ENCODE assay signal across 24 cellular contexts in the genomic region with DNA sequence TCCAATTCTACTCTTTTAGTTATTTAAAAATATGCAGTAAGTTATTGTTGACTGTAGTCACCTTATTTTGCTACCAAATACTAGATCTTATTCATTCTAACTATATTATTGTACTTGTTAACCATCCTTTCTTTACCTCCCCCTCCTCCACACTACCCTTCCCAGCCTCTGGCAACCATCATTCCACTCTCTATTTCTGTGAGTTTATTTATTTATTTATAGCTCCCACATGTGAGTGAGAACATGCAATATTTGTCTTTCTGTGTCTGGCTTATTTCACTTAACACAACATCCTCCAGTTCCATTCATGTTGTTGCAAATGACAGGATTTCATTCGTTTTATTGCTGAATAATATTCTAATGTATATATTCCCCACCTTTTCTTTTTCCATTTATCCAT.
"Had no signal": no experiment of that assay in that cellular context is flagged by ENCODE, and none has a peak within 500 bp of the region (broad histone marks: within the 10 kb centered on the region; RNA-seq: fewer than 3 reads in every experiment).

No MANE protein-coding gene starts in this region.

- H3K27me3 ChIP-seq: colonic mucosa, dorsolateral prefrontal cortex, esophagus muscularis mucosa, esophagus squamous epithelium, gastrocnemius medialis, gastroesophageal sphincter, heart left ventricle, heart right ventricle had no signal

- H3K36me3 ChIP-seq: colonic mucosa, esophagus muscularis mucosa, esophagus squamous epithelium, gastrocnemius medialis, gastroesophageal sphincter, heart left ventricle, heart right ventricle had no signal

- H3K27ac ChIP-seq: colonic mucosa, coronary artery, dorsolateral prefrontal cortex, epithelial cell of prostate, esophagus muscularis mucosa, esophagus squamous epithelium, foreskin keratinocyte, gastrocnemius medialis, gastroesophageal sphincter, heart left ventricle, heart right ventricle had no signal

- H3K4me1 ChIP-seq: colonic mucosa, foreskin keratinocyte had no signal

- DNase-seq: colonic mucosa; cortex of kidney; dermis blood vessel endothelial cell; dorsolateral prefrontal cortex; effector CD4-positive, alpha-beta T cell; effector CD8-positive, alpha-beta T cell; effector memory CD4-positive, alpha-beta T cell; effector memory CD8-positive, alpha-beta T cell; endodermal cell; erythroblast; esophagus squamous epithelium; foreskin fibroblast; foreskin keratinocyte; foreskin melanocyte; gastrocnemius medialis; glutamatergic neuron; head of caudate nucleus; heart left ventricle; heart right ventricle had no signal

- H3K9me3 ChIP-seq: colonic mucosa, esophagus muscularis mucosa, esophagus squamous epithelium, gastrocnemius medialis, gastroesophageal sphincter, heart left ventricle had no signal

- H3K4me3 ChIP-seq: colonic mucosa, coronary artery, dorsolateral prefrontal cortex, esophagus muscularis mucosa, esophagus squamous epithelium, gastrocnemius medialis, gastroesophageal sphincter, heart left ventricle, heart right ventricle had no signal

- ATAC-seq: effector memory CD8-positive, alpha-beta T cell; esophagus mucosa; foreskin keratinocyte; gastrocnemius medialis; gastroesophageal sphincter had no signal
